In the genomic region with DNA sequence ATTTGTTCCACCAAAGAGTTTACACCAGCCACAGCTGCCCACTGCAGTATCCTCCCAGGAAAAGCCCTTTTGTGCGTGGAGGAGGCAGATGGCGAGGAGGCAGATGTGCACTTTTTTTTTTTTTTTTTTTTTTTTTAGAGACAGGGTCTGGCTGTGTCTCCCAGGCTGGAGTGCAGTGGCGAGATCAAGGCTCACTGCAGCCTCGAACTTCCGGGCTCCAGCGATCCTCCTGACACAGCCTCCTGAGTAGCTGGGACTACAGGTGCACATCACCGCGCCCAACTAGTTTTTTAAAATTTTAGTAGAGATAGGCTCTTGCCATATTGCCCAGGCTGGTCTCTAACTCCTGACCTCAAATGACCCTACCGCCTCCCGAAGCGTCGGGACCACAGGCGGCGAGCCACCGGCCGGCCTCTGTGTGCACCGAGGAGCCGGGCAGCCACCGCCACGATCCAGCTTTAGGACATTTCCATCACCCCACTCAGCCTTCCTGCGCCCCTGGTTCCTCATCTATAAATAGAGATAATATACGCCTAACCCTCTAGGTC, we compare ENCODE assay signal across 8 cellular contexts. TPM values are rescaled to one million over a fixed set of nuclear protein-coding genes. Genes with fewer than 3 reads are reported as not detected.
DNase-seq lines count a peak whose midpoint lies in the region; ATAC-seq and TF ChIP-seq lines count a peak whose summit lies in the region.

No MANE protein-coding gene starts in this region.

- CTCF ChIA-PET in BJ (lab: Yijun Ruan, JAX): interaction anchor here (0.8 to 1.9 kb wide), 3 partner anchors 11 to 240 kb away, joined by 3 to 7 read pairs (median 4); no protein-coding TSS in a partner anchor
- CTCF ChIA-PET in mammary epithelial cell (lab: Charles Lee; ENCODE audit: low non-redundant PET): no interaction called here

- POLR2A ChIA-PET in BJ (lab: Charles Lee): no interaction called here

- H3K9me3 ChIP-seq in mammary epithelial cell (replicated peaks; ENCODE audit: insufficient read depth, low read length) (no peaks in the 10 kb centered on the region), mucosa of descending colon (no peaks in the 10 kb centered on the region)

- ATAC-seq in GM19467 (IDR thresholded peaks at IDR 0.05; ENCODE audit: unreplicated experiment): peak; percentile 15
- ATAC-seq in mucosa of descending colon: peak; percentile 11

- no TSS peak for BruUV-seq in mammary epithelial cell (replicated peaks; lab: Mats Ljungman, UMichigan)

- H3K27me3 ChIP-seq in BJ (ENCODE audit: control insufficient read depth, insufficient read depth, low read length) (peaks cover 2% of the 10 kb centered on the region; the same call in 1 of the 2 replicates), HL-60 (ENCODE audit: insufficient read depth, poor library complexity, severe bottlenecking) (no peaks in the 10 kb centered on the region), mammary epithelial cell (ENCODE audit: insufficient read depth, low read length) (no peaks in the 10 kb centered on the region)

- no peak for DNase-seq in BJ (ENCODE audit: low read depth)
- no peak for DNase-seq in HL-60 (ENCODE audit: low read depth in 1 of 2, low spot score in 1 of 2)
- DNase-seq in mammary epithelial cell: no peak
- DNase-seq in mucosa of descending colon: no peak
- no peak for DNase-seq in NCI-H774 (lab: John Stamatoyannopoulos, UW)
- DNase-seq in T-helper 9 cell: no peak
- DNase-seq in MV-4-11 (lab: John Stamatoyannopoulos, UW): no peak

- peaks cover 41% of the 10 kb centered on the region for H3K79me2 ChIP-seq in mammary epithelial cell (ENCODE audit: insufficient read depth, low read length)

- no peak overlapping the region; the same call in 1 of the 2 replicates for H3K27ac ChIP-seq in HL-60 (replicated peaks)
- no peak overlapping the region for H3K27ac ChIP-seq in mammary epithelial cell (ENCODE audit: insufficient read depth, low read depth, low read length)

- H3K36me3 ChIP-seq in BJ (ENCODE audit: control insufficient read depth, insufficient read depth, low read length): peaks cover 1% of the 10 kb centered on the region
- H3K36me3 ChIP-seq in mammary epithelial cell (ENCODE audit: insufficient read depth, low read length): peaks cover 18% of the 10 kb centered on the region
- H3K36me3 ChIP-seq in mucosa of descending colon (ENCODE audit: low read depth): no peaks in the 10 kb centered on the region

- dilution Hi-C loops in mammary epithelial cell (cut with HindIII; ENCODE audit: low sequenced_read_pairs): no loop called here

- intact Hi-C loops in mammary epithelial cell (cut with micrococcal nuclease): no loop called here
- intact Hi-C loops in mucosa of descending colon (cut with DNase I, micrococcal nuclease): no loop called here

- peak overlapping the region; percentile 97 for H3K4me2 ChIP-seq in mammary epithelial cell (ENCODE audit: insufficient read depth, low read depth, low read length)

- H3K4me3 ChIP-seq in BJ (ENCODE audit: low read depth, low read length) (peak overlapping the region; percentile 62), HL-60 (replicated peaks; ENCODE audit: insufficient read depth, low read length) (peak overlapping the region; percentile 72), mammary epithelial cell (replicated peaks in 1 of 3; ENCODE audit: insufficient read depth in 1 of 3, low read depth in 2 of 3, low read length in 3 of 3) (peak overlapping the region; percentile 75 to 95 (median 93)), mucosa of descending colon (no peak overlapping the region)

- no peak overlapping the region for H3K9ac ChIP-seq in mammary epithelial cell (ENCODE audit: insufficient read depth, low read length)

- WGBS in mammary epithelial cell (ENCODE audit: low coverage, missing lambda C conversion rate): 29% methylated on average over 20 of the region's 22 CpGs

- H2AFZ ChIP-seq in mammary epithelial cell (ENCODE audit: low read depth, low read length): peak overlapping the region; percentile 96

- in situ Hi-C loops in mammary epithelial cell (cut with MboI; ENCODE audit: low sequenced_read_pairs in 2 of 2): no loop called here

- no peaks in the 10 kb centered on the region for H4K20me1 ChIP-seq in mammary epithelial cell (ENCODE audit: insufficient read depth, low read length)

- no peak for TF ChIP-seq CTCF in BJ (IDR thresholded peaks at IDR 0.05; ENCODE audit: insufficient read depth, low read depth, low read length)
- TF ChIP-seq CTCF in HL-60 (IDR thresholded peaks at IDR 0.05; ENCODE audit: insufficient read depth, low read length): no peak
- no peak for TF ChIP-seq CTCF in mammary epithelial cell (conservative IDR thresholded peaks at IDR 0.05 in 1 of 2, IDR thresholded peaks at IDR 0.05 in 1 of 2; ENCODE audit: extremely low read depth in 1 of 2, insufficient read depth in 1 of 2, low read depth in 1 of 2, low read length in 2 of 2)
- no peak for TF ChIP-seq CTCF in mucosa of descending colon (IDR thresholded peaks at IDR 0.05)

- H3K4me1 ChIP-seq in mammary epithelial cell (ENCODE audit: insufficient read depth, low read length): peaks cover 8% of the 10 kb centered on the region
- H3K4me1 ChIP-seq in mucosa of descending colon (ENCODE audit: low read depth): peaks cover 4% of the 10 kb centered on the region

RNA-seq across cellular contexts. Expression of gene PDCD5, which starts 0.6 kb away (rescaled TPM):
- polyA plus RNA-seq in BJ (2011; rRNA removed) (66.9 and 92.0 TPM in 2 replicates), mammary epithelial cell (104 TPM)
- polyA minus RNA-seq in BJ (2011; rRNA and poly(A)+ RNA removed): 4.5 and 6.9 TPM in 2 replicates
- total RNA-seq in mammary epithelial cell (100 to 1,000 TPM in 1 of 2 donors, 10 to 100 TPM in 1; 48.8 to 198 TPM), mucosa of descending colon (10 to 100 TPM; 44.8 to 79.6 (median 69.4) TPM)
- 10.0 TPM for polyA minus RNA-seq in mammary epithelial cell
